Comparison of ENCODE assay signal across 1 cellular context in genomic region chr7:2844153-2845077, GRCh38.
TF ChIP-seq lines count a peak whose summit lies in the region.

Gene GNA12 (minus strand): TSS chr7:2844308. CDS start chr7:2844161, 147 bp downstream.

TF ChIP-seq in HepG2, 621 proteins besides CTCF, POLR2A, EP300 and RAD21 (continued from another document and continues in another):
- TF ChIP-seq GMEB1 (CRISPR knock-in tag; IDR thresholded peaks at IDR 0.05; ENCODE audit: borderline replicate concordance) (peak; percentile 50; the same call in 1 of the 2 replicates), ARID5B (CRISPR knock-in tag; IDR thresholded peaks at IDR 0.05) (0 out of 2 replicates have a peak, but pooled peaks have one; percentile 4), CBX1 (IDR thresholded peaks at IDR 0.05; ENCODE audit: low read depth) (peak; percentile 35), ZBTB40 (IDR thresholded peaks at IDR 0.05) (no peak), ZBTB40 (CRISPR knock-in tag; IDR thresholded peaks at IDR 0.05) (no peak), SP1 (IDR thresholded peaks at IDR 0.05) (no peak), SP1 (CRISPR knock-in tag; IDR thresholded peaks at IDR 0.05) (peak; percentile 84), HIVEP1 (CRISPR knock-in tag; IDR thresholded peaks at IDR 0.05) (0 out of 2 replicates have a peak, but pooled peaks have one; percentile 19), SPEN (CRISPR knock-in tag; IDR thresholded peaks at IDR 0.05; ENCODE audit: low read depth) (peak; percentile 57), PHF21A (CRISPR knock-in tag; IDR thresholded peaks at IDR 0.05) (peak; percentile 63), RBFOX2 (IDR thresholded peaks at IDR 0.05; ENCODE audit: low read depth, low read length) (peak; percentile 60), ZNF350 (CRISPR knock-in tag; IDR thresholded peaks at IDR 0.05; ENCODE audit: borderline replicate concordance, low read depth) (no peak; the same call in 1 of the 2 replicates), ZNF530 (CRISPR knock-in tag; IDR thresholded peaks at IDR 0.05; ENCODE audit: low read depth) (no peak), ZNF605 (CRISPR knock-in tag; IDR thresholded peaks at IDR 0.05) (0 out of 2 replicates have a peak, but pooled peaks have one; percentile 29), TFAP4 (IDR thresholded peaks at IDR 0.05; ENCODE audit: borderline replicate concordance, low read depth) (peak; percentile 48), ZNF776 (CRISPR knock-in tag; IDR thresholded peaks at IDR 0.05) (no peak), ZNF749 (CRISPR knock-in tag; IDR thresholded peaks at IDR 0.05; ENCODE audit: borderline replicate concordance) (no peak), DR1 (CRISPR knock-in tag; IDR thresholded peaks at IDR 0.05) (0 out of 2 replicates have a peak, but pooled peaks have one; percentile 47), PRDM4 (CRISPR knock-in tag; IDR thresholded peaks at IDR 0.05; ENCODE audit: borderline replicate concordance) (no peak), ZNF740 (CRISPR knock-in tag; IDR thresholded peaks at IDR 0.05) (no peak; the same call in 1 of the 2 replicates), MAFF (IDR thresholded peaks at IDR 0.05; ENCODE audit: low read depth, low read length) (peak; percentile 65), ZBTB20 (CRISPR knock-in tag; IDR thresholded peaks at IDR 0.05; ENCODE audit: borderline replicate concordance, low read depth) (peak; percentile 39; the same call in 1 of the 2 replicates), ZNF614 (CRISPR knock-in tag; IDR thresholded peaks at IDR 0.05; ENCODE audit: borderline replicate concordance) (no peak), ZNF274 (CRISPR knock-in tag; IDR thresholded peaks at IDR 0.05) (0 out of 2 replicates have a peak, but pooled peaks have one; percentile 55), SNAPC2 (CRISPR knock-in tag; IDR thresholded peaks at IDR 0.05) (0 out of 2 replicates have a peak, but pooled peaks have one; percentile 62), ZNF598 (CRISPR knock-in tag; IDR thresholded peaks at IDR 0.05; ENCODE audit: borderline replicate concordance) (0 out of 2 replicates have a peak, but pooled peaks have one; percentile 26), UBTF (CRISPR knock-in tag; IDR thresholded peaks at IDR 0.05) (peak; percentile 7; the same call in 1 of the 2 replicates), ZNF121 (CRISPR knock-in tag; IDR thresholded peaks at IDR 0.05) (no peak), ZNF496 (CRISPR knock-in tag; IDR thresholded peaks at IDR 0.05; ENCODE audit: insufficient replicate concordance) (no peak), NFE2L1 (CRISPR knock-in tag; IDR thresholded peaks at IDR 0.05; ENCODE audit: borderline replicate concordance) (no peak), TFDP1 (CRISPR knock-in tag; IDR thresholded peaks at IDR 0.05; ENCODE audit: borderline replicate concordance) (no peak), ZNF44 (CRISPR knock-in tag; IDR thresholded peaks at IDR 0.05) (0 out of 2 replicates have a peak, but pooled peaks have one; percentile 41), BORCS8-MEF2B (CRISPR knock-in tag; IDR thresholded peaks at IDR 0.05) (peak; percentile 56; the same call in 1 of the 2 replicates)
